Comparison of ENCODE assay signal across 1 cellular context in genomic region chr11:269146-269890, GRCh38.
TF ChIP-seq lines count a peak whose summit lies in the region.

No MANE protein-coding gene starts in this region.

TF ChIP-seq in K562, 482 proteins besides CTCF, POLR2A, EP300 and RAD21 (continued from another document and continues in another):
- no peak for TF ChIP-seq ATF6 (CRISPR knock-in tag; IDR thresholded peaks at IDR 0.05)
- TF ChIP-seq ZFP1 (CRISPR knock-in tag; IDR thresholded peaks at IDR 0.05) = no peak
- TF ChIP-seq NR4A1 (CRISPR knock-in tag; IDR thresholded peaks at IDR 0.05) = no peak
- TF ChIP-seq NR4A1 (tag; IDR thresholded peaks at IDR 0.05) = peak; percentile 71
- TF ChIP-seq CBX2 (IDR thresholded peaks at IDR 0.05; ENCODE audit: insufficient read depth, low read length, poor library complexity, severe bottlenecking) = no peak
- no peak for TF ChIP-seq PREB (CRISPR knock-in tag; IDR thresholded peaks at IDR 0.05)
- no peak for TF ChIP-seq SAFB2 (IDR thresholded peaks at IDR 0.05; ENCODE audit: borderline replicate concordance, low read depth, low read length, severe bottlenecking)
- TF ChIP-seq TBP (optimal IDR thresholded peaks at IDR 0.05; ENCODE audit: low read depth, low read length) = no peak
- no peak for TF ChIP-seq NFXL1 (CRISPR knock-in tag; IDR thresholded peaks at IDR 0.05)
- peak; percentile 92 for TF ChIP-seq ZNF384 (IDR thresholded peaks at IDR 0.05; ENCODE audit: low read depth, low read length)
- no peak for TF ChIP-seq ZC3H11A (IDR thresholded peaks at IDR 0.05; ENCODE audit: low read depth, low read length)
- no peak for TF ChIP-seq PHF20 (IDR thresholded peaks at IDR 0.05; ENCODE audit: partially characterized antibody)
- no peak for TF ChIP-seq ZNF311 (CRISPR knock-in tag; IDR thresholded peaks at IDR 0.05)
- TF ChIP-seq IRF2 (CRISPR knock-in tag; IDR thresholded peaks at IDR 0.05) = no peak
- no peak for TF ChIP-seq TFAM (CRISPR knock-in tag; conservative IDR thresholded peaks at IDR 0.05)
- TF ChIP-seq SFPQ (IDR thresholded peaks at IDR 0.05; ENCODE audit: low read depth, low read length) = no peak
- TF ChIP-seq OTX1 (CRISPR knock-in tag; IDR thresholded peaks at IDR 0.05) = 0 out of 2 replicates have a peak, but pooled peaks have one; percentile 11
- TF ChIP-seq, protein P1, sequence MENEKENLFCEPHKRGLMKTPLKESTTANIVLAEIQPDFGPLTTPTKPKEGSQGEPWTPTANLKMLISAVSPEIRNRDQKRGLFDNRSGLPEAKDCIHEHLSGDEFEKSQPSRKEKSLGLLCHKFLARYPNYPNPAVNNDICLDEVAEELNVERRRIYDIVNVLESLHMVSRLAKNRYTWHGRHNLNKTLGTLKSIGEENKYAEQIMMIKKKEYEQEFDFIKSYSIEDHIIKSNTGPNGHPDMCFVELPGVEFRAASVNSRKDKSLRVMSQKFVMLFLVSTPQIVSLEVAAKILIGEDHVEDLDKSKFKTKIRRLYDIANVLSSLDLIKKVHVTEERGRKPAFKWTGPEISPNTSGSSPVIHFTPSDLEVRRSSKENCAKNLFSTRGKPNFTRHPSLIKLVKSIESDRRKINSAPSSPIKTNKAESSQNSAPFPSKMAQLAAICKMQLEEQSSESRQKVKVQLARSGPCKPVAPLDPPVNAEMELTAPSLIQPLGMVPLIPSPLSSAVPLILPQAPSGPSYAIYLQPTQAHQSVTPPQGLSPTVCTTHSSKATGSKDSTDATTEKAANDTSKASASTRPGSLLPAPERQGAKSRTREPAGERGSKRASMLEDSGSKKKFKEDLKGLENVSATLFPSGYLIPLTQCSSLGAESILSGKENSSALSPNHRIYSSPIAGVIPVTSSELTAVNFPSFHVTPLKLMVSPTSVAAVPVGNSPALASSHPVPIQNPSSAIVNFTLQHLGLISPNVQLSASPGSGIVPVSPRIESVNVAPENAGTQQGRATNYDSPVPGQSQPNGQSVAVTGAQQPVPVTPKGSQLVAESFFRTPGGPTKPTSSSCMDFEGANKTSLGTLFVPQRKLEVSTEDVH (IDR thresholded peaks at IDR 0.05; ENCODE audit: low read depth, partially characterized antibody) = peak; percentile 22
- no peak for TF ChIP-seq RBM34 (IDR thresholded peaks at IDR 0.05; ENCODE audit: borderline replicate concordance, insufficient read depth, low read length)
- no peak for TF ChIP-seq KLF13 (tag; IDR thresholded peaks at IDR 0.05; ENCODE audit: borderline replicate concordance, low read depth)
- TF ChIP-seq ZNF23 (CRISPR knock-in tag; IDR thresholded peaks at IDR 0.05) = no peak
- TF ChIP-seq THRAP3 (IDR thresholded peaks at IDR 0.05; ENCODE audit: borderline replicate concordance) = no peak
- TF ChIP-seq KLF10 (CRISPR knock-in tag; IDR thresholded peaks at IDR 0.05) = no peak
- TF ChIP-seq, protein P2, sequence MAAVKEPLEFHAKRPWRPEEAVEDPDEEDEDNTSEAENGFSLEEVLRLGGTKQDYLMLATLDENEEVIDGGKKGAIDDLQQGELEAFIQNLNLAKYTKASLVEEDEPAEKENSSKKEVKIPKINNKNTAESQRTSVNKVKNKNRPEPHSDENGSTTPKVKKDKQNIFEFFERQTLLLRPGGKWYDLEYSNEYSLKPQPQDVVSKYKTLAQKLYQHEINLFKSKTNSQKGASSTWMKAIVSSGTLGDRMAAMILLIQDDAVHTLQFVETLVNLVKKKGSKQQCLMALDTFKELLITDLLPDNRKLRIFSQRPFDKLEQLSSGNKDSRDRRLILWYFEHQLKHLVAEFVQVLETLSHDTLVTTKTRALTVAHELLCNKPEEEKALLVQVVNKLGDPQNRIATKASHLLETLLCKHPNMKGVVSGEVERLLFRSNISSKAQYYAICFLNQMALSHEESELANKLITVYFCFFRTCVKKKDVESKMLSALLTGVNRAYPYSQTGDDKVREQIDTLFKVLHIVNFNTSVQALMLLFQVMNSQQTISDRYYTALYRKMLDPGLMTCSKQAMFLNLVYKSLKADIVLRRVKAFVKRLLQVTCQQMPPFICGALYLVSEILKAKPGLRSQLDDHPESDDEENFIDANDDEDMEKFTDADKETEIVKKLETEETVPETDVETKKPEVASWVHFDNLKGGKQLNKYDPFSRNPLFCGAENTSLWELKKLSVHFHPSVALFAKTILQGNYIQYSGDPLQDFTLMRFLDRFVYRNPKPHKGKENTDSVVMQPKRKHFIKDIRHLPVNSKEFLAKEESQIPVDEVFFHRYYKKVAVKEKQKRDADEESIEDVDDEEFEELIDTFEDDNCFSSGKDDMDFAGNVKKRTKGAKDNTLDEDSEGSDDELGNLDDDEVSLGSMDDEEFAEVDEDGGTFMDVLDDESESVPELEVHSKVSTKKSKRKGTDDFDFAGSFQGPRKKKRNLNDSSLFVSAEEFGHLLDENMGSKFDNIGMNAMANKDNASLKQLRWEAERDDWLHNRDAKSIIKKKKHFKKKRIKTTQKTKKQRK (IDR thresholded peaks at IDR 0.05; ENCODE audit: borderline replicate concordance, low read depth, low read length) = no peak
- TF ChIP-seq ZEB2 (IDR thresholded peaks at IDR 0.05) = peak; percentile 72
- TF ChIP-seq HNRNPLL (IDR thresholded peaks at IDR 0.05; ENCODE audit: low read depth, low read length, poor library complexity, severe bottlenecking) = no peak
- no peak for TF ChIP-seq SUPT5H (IDR thresholded peaks at IDR 0.05)
- TF ChIP-seq CHCHD3 (CRISPR knock-in tag; IDR thresholded peaks at IDR 0.05) = no peak
- TF ChIP-seq DMBX1 (CRISPR knock-in tag; IDR thresholded peaks at IDR 0.05; ENCODE audit: borderline replicate concordance) = no peak
- TF ChIP-seq, protein P3, sequence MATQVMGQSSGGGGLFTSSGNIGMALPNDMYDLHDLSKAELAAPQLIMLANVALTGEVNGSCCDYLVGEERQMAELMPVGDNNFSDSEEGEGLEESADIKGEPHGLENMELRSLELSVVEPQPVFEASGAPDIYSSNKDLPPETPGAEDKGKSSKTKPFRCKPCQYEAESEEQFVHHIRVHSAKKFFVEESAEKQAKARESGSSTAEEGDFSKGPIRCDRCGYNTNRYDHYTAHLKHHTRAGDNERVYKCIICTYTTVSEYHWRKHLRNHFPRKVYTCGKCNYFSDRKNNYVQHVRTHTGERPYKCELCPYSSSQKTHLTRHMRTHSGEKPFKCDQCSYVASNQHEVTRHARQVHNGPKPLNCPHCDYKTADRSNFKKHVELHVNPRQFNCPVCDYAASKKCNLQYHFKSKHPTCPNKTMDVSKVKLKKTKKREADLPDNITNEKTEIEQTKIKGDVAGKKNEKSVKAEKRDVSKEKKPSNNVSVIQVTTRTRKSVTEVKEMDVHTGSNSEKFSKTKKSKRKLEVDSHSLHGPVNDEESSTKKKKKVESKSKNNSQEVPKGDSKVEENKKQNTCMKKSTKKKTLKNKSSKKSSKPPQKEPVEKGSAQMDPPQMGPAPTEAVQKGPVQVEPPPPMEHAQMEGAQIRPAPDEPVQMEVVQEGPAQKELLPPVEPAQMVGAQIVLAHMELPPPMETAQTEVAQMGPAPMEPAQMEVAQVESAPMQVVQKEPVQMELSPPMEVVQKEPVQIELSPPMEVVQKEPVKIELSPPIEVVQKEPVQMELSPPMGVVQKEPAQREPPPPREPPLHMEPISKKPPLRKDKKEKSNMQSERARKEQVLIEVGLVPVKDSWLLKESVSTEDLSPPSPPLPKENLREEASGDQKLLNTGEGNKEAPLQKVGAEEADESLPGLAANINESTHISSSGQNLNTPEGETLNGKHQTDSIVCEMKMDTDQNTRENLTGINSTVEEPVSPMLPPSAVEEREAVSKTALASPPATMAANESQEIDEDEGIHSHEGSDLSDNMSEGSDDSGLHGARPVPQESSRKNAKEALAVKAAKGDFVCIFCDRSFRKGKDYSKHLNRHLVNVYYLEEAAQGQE (CRISPR knock-in tag; IDR thresholded peaks at IDR 0.05; ENCODE audit: low read depth) = no peak
- no peak for TF ChIP-seq FOS (IDR thresholded peaks at IDR 0.05; ENCODE audit: extremely low read depth, insufficient read length)
- TF ChIP-seq NELFE (IDR thresholded peaks at IDR 0.05; ENCODE audit: insufficient read depth, insufficient read length) = no peak
- TF ChIP-seq ZNF232 (CRISPR knock-in tag; IDR thresholded peaks at IDR 0.05) = no peak
- no peak for TF ChIP-seq SMARCB1 (IDR thresholded peaks at IDR 0.05; ENCODE audit: insufficient read length, low read depth)
- TF ChIP-seq, protein P4, sequence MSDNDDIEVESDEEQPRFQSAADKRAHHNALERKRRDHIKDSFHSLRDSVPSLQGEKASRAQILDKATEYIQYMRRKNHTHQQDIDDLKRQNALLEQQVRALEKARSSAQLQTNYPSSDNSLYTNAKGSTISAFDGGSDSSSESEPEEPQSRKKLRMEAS (CRISPR knock-in tag; IDR thresholded peaks at IDR 0.05) = no peak
- TF ChIP-seq KLF16 (IDR thresholded peaks at IDR 0.05) = no peak
- TF ChIP-seq FOXJ2 (tag; IDR thresholded peaks at IDR 0.05) = peak; percentile 83
- TF ChIP-seq ZNF507 (tag; conservative IDR thresholded peaks at IDR 0.05) = no peak
